Comparison of ENCODE assay signal across 9 cellular contexts in genomic region chr1:6260433-6260934, GRCh38. TPM values are rescaled to one million over a fixed set of nuclear protein-coding genes. Genes with fewer than 3 reads are reported as not detected.
DNase-seq lines count a peak whose midpoint lies in the region; ATAC-seq, FAIRE-seq and TF ChIP-seq lines count a peak whose summit lies in the region.
"Had no signal": no experiment of that assay in that cellular context is flagged by ENCODE, and none has a peak within 500 bp of the region (broad histone marks: within the 10 kb centered on the region; RNA-seq: fewer than 3 reads in every experiment).

No MANE protein-coding gene starts in this region.

- no peaks in the 10 kb centered on the region for H3K36me3 Mint-ChIP-seq in type B pancreatic cell
- H3K36me3 Mint-ChIP-seq in endothelial cell (ENCODE audit: low read depth, unreplicated experiment): no peaks in the 10 kb centered on the region

- H3K27me3 Mint-ChIP-seq in type B pancreatic cell (peaks cover 30% of the 10 kb centered on the region), endothelial cell (ENCODE audit: unreplicated experiment) (peaks cover 23% of the 10 kb centered on the region)

- H3K27me3 ChIP-seq in GM12878 (replicated peaks in 1 of 2; ENCODE audit: control insufficient read depth in 2 of 2, insufficient read depth in 2 of 2, low read length in 1 of 2) (no peaks in the 10 kb centered on the region; a peak in 1 of 4 replicates), HepG2 (ENCODE audit: control insufficient read depth in 1 of 2, insufficient read depth in 2 of 2, low read length in 2 of 2) (peaks cover 0 to 7% of the 10 kb centered on the region in 2 experiments; a peak in 3 of 5 replicates)

- POLR2A ChIA-PET in GM12878 (lab: Charles Lee) (no interaction called here), HepG2 (lab: Yijun Ruan, JAX) (interaction anchor here (1.3 kb wide), 1 partner anchor 25 kb away, joined by 4 read pairs; the partner anchor contains the start of gene ICMT)

- H3K79me2 ChIP-seq in GM12878 (ENCODE audit: control insufficient read depth, insufficient read depth, low read length) (no peaks in the 10 kb centered on the region), HepG2 (ENCODE audit: insufficient read depth, low read length) (no peaks in the 10 kb centered on the region)

- no TSS peak for BruUV-seq in GM12878 (replicated peaks; lab: Mats Ljungman, UMichigan)
- BruUV-seq in HepG2 (replicated peaks; lab: Mats Ljungman, UMichigan): no TSS peak

- peak in 1 of 3 experiments; percentile 10; a peak in 1 of 6 replicates for TF ChIP-seq CTCF in GM12878 (IDR thresholded peaks at IDR 0.05 in 2 of 3, conservative IDR thresholded peaks at IDR 0.05 in 1 of 3; ENCODE audit: control insufficient read depth in 2 of 3, extremely low read depth in 1 of 3, insufficient read depth in 1 of 3, low read depth in 3 of 3, low read length in 3 of 3)
- TF ChIP-seq CTCF in HepG2 (CRISPR knock-in tag; IDR thresholded peaks at IDR 0.05): no peak
- TF ChIP-seq CTCF in type B pancreatic cell (conservative IDR thresholded peaks at IDR 0.05): no peak
- no peak for TF ChIP-seq CTCF in endothelial cell (IDR thresholded peaks at IDR 0.05; ENCODE audit: unreplicated experiment)

- no peak overlapping the region; the same call in 1 of the 2 replicates for H2AFZ ChIP-seq in GM12878 (ENCODE audit: control insufficient read depth, low read depth, low read length)
- H2AFZ ChIP-seq in HepG2 (ENCODE audit: low read length): no peak overlapping the region

- RAD21 ChIA-PET in GM12878 (lab: Charles Lee; ENCODE audit: unreplicated experiment): interaction anchor here (0.6 kb wide), 1 partner anchor 27 kb away, joined by 3 read pairs; no protein-coding TSS in a partner anchor

- H4K20me1 ChIP-seq in GM12878 (ENCODE audit: control insufficient read depth, insufficient read depth): no peaks in the 10 kb centered on the region
- no peaks in the 10 kb centered on the region for H4K20me1 ChIP-seq in HepG2 (ENCODE audit: insufficient read depth, low read length)

- ATAC-seq in HG03354 (IDR thresholded peaks at IDR 0.05; ENCODE audit: poor library complexity, severe bottlenecking, unreplicated experiment) (peak; percentile 27), GM12878 (peak; percentile 57), HepG2 (no peak)

- peak overlapping the region; percentile 86; the same call in 1 of the 2 replicates for H3K4me2 ChIP-seq in GM12878 (ENCODE audit: control insufficient read depth, insufficient read depth)
- peak overlapping the region; percentile 51 for H3K4me2 ChIP-seq in HepG2 (ENCODE audit: low read depth, low read length)

- SMC1A ChIA-PET in GM12878 (lab: Charles Lee; ENCODE audit: uncharacterized antibody, unreplicated experiment): no interaction called here

- FAIRE-seq in GM12878 (lab: Jason Lieb, UNC): no peak
- no peak for FAIRE-seq in HepG2 (lab: Jason Lieb, UNC)

- DNase-seq in GM12878 (ENCODE audit: low read depth, low spot score) (no peak), HepG2 (ENCODE audit: low spot score) (no peak), type B pancreatic cell (ENCODE audit: extremely low spot score, unreplicated experiment) (no peak), NCI-H446 treated with DMSO at 0.1 percent for 48 hours (lab: John Stamatoyannopoulos, UW) (no peak), endothelial cell (ENCODE audit: low spot score) (no peak), NCI-H1694 (lab: John Stamatoyannopoulos, UW) (no peak)

- TF ChIP-seq EP300 in GM12878 (IDR thresholded peaks at IDR 0.05; ENCODE audit: borderline replicate concordance in 1 of 2, control insufficient read depth in 1 of 2, low read depth in 2 of 2, low read length in 2 of 2) (no peak), HepG2 (IDR thresholded peaks at IDR 0.05; ENCODE audit: low read depth in 2 of 2, low read length in 2 of 2) (no peak), HepG2 (CRISPR knock-in tag; IDR thresholded peaks at IDR 0.05; ENCODE audit: borderline replicate concordance) (no peak)

- 1% methylated on average over 25 of the region's 61 CpGs for WGBS in GM12878 (ENCODE audit: insufficient coverage, insufficient replicate concordance, low lambda C conversion rate, missing lambda C conversion rate)
- 0% methylated on average over 4 of the region's 61 CpGs for WGBS in HepG2 (ENCODE audit: low lambda C conversion rate)

- intact Hi-C loops in GM12878 (cut with micrococcal nuclease; ENCODE audit: unreplicated experiment) (no loop called here), HepG2 (cut with micrococcal nuclease; ENCODE audit: unreplicated experiment) (no loop called here)

- TF ChIP-seq RAD21 in GM12878 (IDR thresholded peaks at IDR 0.05; ENCODE audit: insufficient read depth, low read depth, low read length): no peak
- no peak for TF ChIP-seq RAD21 in HepG2 (CRISPR knock-in tag; IDR thresholded peaks at IDR 0.05)

- H3K9me3 Mint-ChIP-seq in type B pancreatic cell: no peaks in the 10 kb centered on the region
- no peaks in the 10 kb centered on the region for H3K9me3 Mint-ChIP-seq in endothelial cell (ENCODE audit: unreplicated experiment)
- H3K9me3 Mint-ChIP-seq: T-helper 1 cell treated with Interleukin-12 subunit alpha and Interleukin-12 subunit beta and Interleukin-4 antibody, amounts not matched to agents 30 μg/mL and 1 μg/mL, for 36 hours had no signal

- no peaks in the 10 kb centered on the region for H3K9me3 ChIP-seq in GM12878 (replicated peaks; ENCODE audit: control insufficient read depth, insufficient read depth, low read length)
- H3K9me3 ChIP-seq in HepG2 (ENCODE audit: low read length): no peaks in the 10 kb centered on the region

- in situ Hi-C loops in GM12878 (cut with MboI): no loop called here
- in situ Hi-C loops in HepG2 (cut with HindIII; ENCODE audit: extremely low pct_ligation_motif_present, low pct_unique_long_range_greater_than_20kb): no loop called here

- H3K9ac ChIP-seq in GM12878 (ENCODE audit: control insufficient read depth, insufficient read depth, low read length) (no peak overlapping the region), HepG2 (ENCODE audit: insufficient read depth, low read depth, low read length) (no peak overlapping the region)

- CTCF ChIA-PET in GM12878 (lab: Yijun Ruan, JAX) (no interaction called here), HepG2 (lab: Yijun Ruan, JAX; ENCODE audit: low intra/inter-chr PET ratio, low total read pairs) (no interaction called here)

- no peak overlapping the region for H3K27ac ChIP-seq in GM12878 (ENCODE audit: control insufficient read depth, insufficient read depth)
- no peak overlapping the region for H3K27ac ChIP-seq in HepG2 (ENCODE audit: extremely low read length, insufficient read depth, low read length)

- no peaks in the 10 kb centered on the region for H3K4me1 Mint-ChIP-seq in type B pancreatic cell (ENCODE audit: unreplicated experiment)
- no peaks in the 10 kb centered on the region for H3K4me1 Mint-ChIP-seq in endothelial cell (ENCODE audit: unreplicated experiment)

- H3K4me1 ChIP-seq in GM12878 (ENCODE audit: control insufficient read depth, insufficient read depth, low read length) (peaks cover 3% of the 10 kb centered on the region; the same call in 1 of the 2 replicates), HepG2 (ENCODE audit: insufficient read depth, low read length) (peaks cover 33% of the 10 kb centered on the region)

- H3K36me3 ChIP-seq in GM12878 (ENCODE audit: control insufficient read depth in 2 of 2, insufficient read depth in 2 of 2, low read length in 1 of 2): peaks cover 0 to 2% of the 10 kb centered on the region in 2 experiments; a peak in 2 of 4 replicates
- H3K36me3 ChIP-seq in HepG2 (replicated peaks in 1 of 2; ENCODE audit: control insufficient read depth in 1 of 2, insufficient read depth in 2 of 2, low read length in 2 of 2): no peaks in the 10 kb centered on the region

- peak overlapping the region; percentile 52; the same call in 1 of the 2 replicates for H3K4me3 ChIP-seq in GM08714 (ENCODE audit: low read length)
- peak overlapping the region; percentile 78 for H3K4me3 ChIP-seq in GM12878
- peak overlapping the region; percentile 40 to 63 (median 54); a peak in 4 of 6 replicates for H3K4me3 ChIP-seq in HepG2 (replicated peaks in 1 of 3; ENCODE audit: insufficient read depth in 1 of 3, low read depth in 2 of 3, low read length in 3 of 3)

- TF ChIP-seq POLR2A in GM12878 (IDR thresholded peaks at IDR 0.05; ENCODE audit: low read depth, low read length) (no peak), HepG2 (IDR thresholded peaks at IDR 0.05; ENCODE audit: insufficient read depth in 1 of 2, low read depth in 2 of 2, low read length in 2 of 2) (no peak)

- H3K27ac Mint-ChIP-seq in type B pancreatic cell (no peak overlapping the region), endothelial cell (ENCODE audit: unreplicated experiment) (no peak overlapping the region)
- H3K27ac Mint-ChIP-seq: T-helper 1 cell treated with Interleukin-12 subunit alpha and Interleukin-12 subunit beta and Interleukin-4 antibody, amounts not matched to agents 30 μg/mL and 1 μg/mL, for 36 hours had no signal

- no peak overlapping the region for H3K4me3 Mint-ChIP-seq in type B pancreatic cell
- H3K4me3 Mint-ChIP-seq in endothelial cell (ENCODE audit: unreplicated experiment): no peak overlapping the region

RNA-seq across cellular contexts. Expression of gene GPR153, which starts 0.4 kb away (rescaled TPM):
- 16.3 and 18.1 TPM in 2 replicates for total RNA-seq in GM12878 (2013; cell fraction: nucleolus; rRNA removed)
- 1.1 and 1.6 TPM in 2 replicates for total RNA-seq in GM12878 (2014; rRNA removed)
- total RNA-seq in GM12878 (2014; rRNA removed; fragmentation: Illumina TruSeq; extraction: Trizol): 0.45 and 0.74 TPM in 2 replicates
- total RNA-seq in GM12878 (2021): 2.2 and 2.4 TPM in 2 replicates
- 0.71 TPM for polyA plus RNA-seq in GM12878 (2011; ENCODE audit: low read depth)
- polyA plus RNA-seq in GM12878 (2011; rRNA removed): 0.33 and 0.92 TPM in 2 replicates
- polyA plus RNA-seq in GM12878 (2011; cell fraction: cytosol; rRNA removed): 1.7 and 2.6 TPM in 2 replicates
- 3.9 and 4.2 TPM in 2 replicates for polyA plus RNA-seq in GM12878 (2011; cell fraction: nucleus; rRNA removed)
- 2.1 and 2.9 TPM in 2 replicates for polyA plus RNA-seq in GM12878 (2012)
- polyA plus RNA-seq in GM12878 (2014; fragmentation: Illumina TruSeq; extraction: Trizol): 0.29 and 0.63 TPM in 2 replicates
- under 1 TPM; 0.05 to 0.11 TPM for polyA plus RNA-seq in GM12878 (2014; fragmentation: Nextera tagmentation; extraction: Ambion mirVana)
- 1.3 and 1.5 TPM in 2 replicates for polyA plus RNA-seq in GM12878 (2014; rRNA removed)
- polyA plus RNA-seq in GM12878 (2016; fragmentation: Nextera tagmentation; extraction: Ambion mirVana): under 1 TPM; 0.04 to 0.05 TPM
- 1.7 and 3.0 TPM in 2 replicates for polyA minus RNA-seq in GM12878 (2011; rRNA and poly(A)+ RNA removed)
- 1.1 TPM in 2 replicates for polyA minus RNA-seq in GM12878 (2011; cell fraction: cytosol; rRNA and poly(A)+ RNA removed)
- polyA minus RNA-seq in GM12878 (2011; cell fraction: nucleus; rRNA and poly(A)+ RNA removed): 1.7 and 2.1 TPM in 2 replicates
- 0.27 and 0.31 TPM in 2 replicates for total RNA-seq in HepG2 (2016; rRNA removed; fragmentation: Illumina TruSeq; extraction: Trizol)
- 0.09 and 0.10 TPM in 2 replicates for total RNA-seq in HepG2 (2016; cell fraction: cytosol; rRNA removed; fragmentation: Illumina TruSeq; extraction: Trizol; ENCODE audit: low read depth)
- total RNA-seq in HepG2 (2016; cell fraction: insoluble cytoplasmic fraction; rRNA removed; fragmentation: Illumina TruSeq; extraction: Trizol): 0.12 and 0.28 TPM in 2 replicates
- total RNA-seq in HepG2 (2016; cell fraction: membrane; rRNA removed; fragmentation: Illumina TruSeq; extraction: Trizol): 0.34 TPM in 2 replicates
- total RNA-seq in HepG2 (2016; cell fraction: nucleus; rRNA removed; fragmentation: Illumina TruSeq; extraction: Trizol): 0.31 TPM in 2 replicates
- 0.22 and 0.44 TPM in 2 replicates for polyA plus RNA-seq in HepG2 (2011; rRNA removed)
- polyA plus RNA-seq in HepG2 (2011; cell fraction: cytosol; rRNA removed): 0.19 and 0.31 TPM in 2 replicates
- 0.50 and 0.85 TPM in 2 replicates for polyA plus RNA-seq in HepG2 (2011; cell fraction: nucleus; rRNA removed)
- 0.15 and 0.28 TPM in 2 replicates for polyA plus RNA-seq in HepG2 (2012)
- 0.09 and 0.19 TPM in 2 replicates for polyA plus RNA-seq in HepG2 (2016; cell fraction: cytosol; fragmentation: Illumina TruSeq; extraction: Trizol; ENCODE audit: low read depth)
- polyA plus RNA-seq in HepG2 (2016; cell fraction: insoluble cytoplasmic fraction; fragmentation: Illumina TruSeq; extraction: Trizol; ENCODE audit: low read depth): 0.29 and 0.35 TPM in 2 replicates
- 0.34 and 0.41 TPM in 2 replicates for polyA plus RNA-seq in HepG2 (2016; cell fraction: membrane; fragmentation: Illumina TruSeq; extraction: Trizol; ENCODE audit: low read depth)
- 0.17 and 0.36 TPM in 2 replicates for polyA plus RNA-seq in HepG2 (2016; cell fraction: nucleus; fragmentation: Illumina TruSeq; extraction: Trizol; ENCODE audit: insufficient read depth, low read depth)
- polyA minus RNA-seq in HepG2 (2011; rRNA and poly(A)+ RNA removed; ENCODE audit: low replicate concordance): 0.98 and 5.5 TPM in 2 replicates
- polyA minus RNA-seq in HepG2 (2011; cell fraction: cytosol; rRNA and poly(A)+ RNA removed): 0.30 and 0.44 TPM in 2 replicates
- polyA minus RNA-seq in HepG2 (2011; cell fraction: nucleus; rRNA and poly(A)+ RNA removed): 0.25 and 0.26 TPM in 2 replicates
- total RNA-seq in type B pancreatic cell (ENCODE audit: low replicate concordance): 6.1 and 8.5 TPM in 2 replicates
- total RNA-seq in endothelial cell (ENCODE audit: unreplicated experiment): 3.0 TPM

RNA-seq across cellular contexts. Expression of gene HES3, which starts 16.5 kb away (rescaled TPM):
- not detected in 2 replicates for total RNA-seq in GM12878 (2013; cell fraction: nucleolus; rRNA removed)
- not detected in 2 replicates for total RNA-seq in GM12878 (2014; rRNA removed)
- not detected in 2 replicates for total RNA-seq in GM12878 (2014; rRNA removed; fragmentation: Illumina TruSeq; extraction: Trizol)
- total RNA-seq in GM12878 (2021): not detected in 2 replicates
- polyA plus RNA-seq in GM12878 (2011; ENCODE audit: low read depth): not detected
- polyA plus RNA-seq in GM12878 (2011; rRNA removed): not detected in 2 replicates
- not detected in 2 replicates for polyA plus RNA-seq in GM12878 (2011; cell fraction: cytosol; rRNA removed)
- polyA plus RNA-seq in GM12878 (2011; cell fraction: nucleus; rRNA removed): not detected in 2 replicates
- not detected in 2 replicates for polyA plus RNA-seq in GM12878 (2012)
- polyA plus RNA-seq in GM12878 (2014; fragmentation: Illumina TruSeq; extraction: Trizol): not detected in 2 replicates
- not detected for polyA plus RNA-seq in GM12878 (2014; fragmentation: Nextera tagmentation; extraction: Ambion mirVana)
- polyA plus RNA-seq in GM12878 (2014; rRNA removed): not detected in 2 replicates
- not detected for polyA plus RNA-seq in GM12878 (2016; fragmentation: Nextera tagmentation; extraction: Ambion mirVana)
- polyA minus RNA-seq in GM12878 (2011; rRNA and poly(A)+ RNA removed): not detected in 2 replicates
- polyA minus RNA-seq in GM12878 (2011; cell fraction: cytosol; rRNA and poly(A)+ RNA removed): not detected in 2 replicates
- polyA minus RNA-seq in GM12878 (2011; cell fraction: nucleus; rRNA and poly(A)+ RNA removed): not detected in 2 replicates
- total RNA-seq in HepG2 (2016; rRNA removed; fragmentation: Illumina TruSeq; extraction: Trizol): not detected in 2 replicates
- not detected in 2 replicates for total RNA-seq in HepG2 (2016; cell fraction: cytosol; rRNA removed; fragmentation: Illumina TruSeq; extraction: Trizol; ENCODE audit: low read depth)
- total RNA-seq in HepG2 (2016; cell fraction: insoluble cytoplasmic fraction; rRNA removed; fragmentation: Illumina TruSeq; extraction: Trizol): not detected in 2 replicates
- total RNA-seq in HepG2 (2016; cell fraction: membrane; rRNA removed; fragmentation: Illumina TruSeq; extraction: Trizol): not detected in 2 replicates
- total RNA-seq in HepG2 (2016; cell fraction: nucleus; rRNA removed; fragmentation: Illumina TruSeq; extraction: Trizol): not detected in 2 replicates
- not detected in 2 replicates for polyA plus RNA-seq in HepG2 (2011; rRNA removed)
- polyA plus RNA-seq in HepG2 (2011; cell fraction: cytosol; rRNA removed): not detected in 2 replicates
- polyA plus RNA-seq in HepG2 (2011; cell fraction: nucleus; rRNA removed): not detected in 2 replicates
- polyA plus RNA-seq in HepG2 (2012): not detected in 2 replicates
- polyA plus RNA-seq in HepG2 (2016; cell fraction: cytosol; fragmentation: Illumina TruSeq; extraction: Trizol; ENCODE audit: low read depth): not detected in 2 replicates
- polyA plus RNA-seq in HepG2 (2016; cell fraction: insoluble cytoplasmic fraction; fragmentation: Illumina TruSeq; extraction: Trizol; ENCODE audit: low read depth): not detected in 2 replicates
- polyA plus RNA-seq in HepG2 (2016; cell fraction: membrane; fragmentation: Illumina TruSeq; extraction: Trizol; ENCODE audit: low read depth): not detected in 2 replicates
- polyA plus RNA-seq in HepG2 (2016; cell fraction: nucleus; fragmentation: Illumina TruSeq; extraction: Trizol; ENCODE audit: insufficient read depth, low read depth): not detected in 2 replicates
- polyA minus RNA-seq in HepG2 (2011; rRNA and poly(A)+ RNA removed; ENCODE audit: low replicate concordance): not detected in 2 replicates
- polyA minus RNA-seq in HepG2 (2011; cell fraction: cytosol; rRNA and poly(A)+ RNA removed): not detected in 2 replicates
- not detected in 2 replicates for polyA minus RNA-seq in HepG2 (2011; cell fraction: nucleus; rRNA and poly(A)+ RNA removed)
- not detected in 2 replicates for total RNA-seq in type B pancreatic cell (ENCODE audit: low replicate concordance)
- total RNA-seq in endothelial cell (ENCODE audit: unreplicated experiment): not detected

RNA-seq across cellular contexts. Expression of gene ICMT, which starts 24.7 kb away (rescaled TPM):
- 11.9 and 13.4 TPM in 2 replicates for total RNA-seq in GM12878 (2013; cell fraction: nucleolus; rRNA removed)
- 50.8 and 52.2 TPM in 2 replicates for total RNA-seq in GM12878 (2014; rRNA removed)
- total RNA-seq in GM12878 (2014; rRNA removed; fragmentation: Illumina TruSeq; extraction: Trizol): 33.9 and 37.4 TPM in 2 replicates
- total RNA-seq in GM12878 (2021): 48.3 and 50.4 TPM in 2 replicates
- 23.4 TPM for polyA plus RNA-seq in GM12878 (2011; ENCODE audit: low read depth)
- 31.1 and 31.7 TPM in 2 replicates for polyA plus RNA-seq in GM12878 (2011; rRNA removed)
- 28.3 and 31.8 TPM in 2 replicates for polyA plus RNA-seq in GM12878 (2011; cell fraction: cytosol; rRNA removed)
- polyA plus RNA-seq in GM12878 (2011; cell fraction: nucleus; rRNA removed): 12.1 and 15.0 TPM in 2 replicates
- 16.8 and 18.8 TPM in 2 replicates for polyA plus RNA-seq in GM12878 (2012)
- 31.2 and 39.4 TPM in 2 replicates for polyA plus RNA-seq in GM12878 (2014; fragmentation: Illumina TruSeq; extraction: Trizol)
- 1 to 10 TPM; 3.8 to 5.5 TPM for polyA plus RNA-seq in GM12878 (2014; fragmentation: Nextera tagmentation; extraction: Ambion mirVana)
- polyA plus RNA-seq in GM12878 (2014; rRNA removed): 43.2 and 45.4 TPM in 2 replicates
- polyA plus RNA-seq in GM12878 (2016; fragmentation: Nextera tagmentation; extraction: Ambion mirVana): 10 to 100 TPM; 50.3 to 55.7 TPM
- polyA minus RNA-seq in GM12878 (2011; rRNA and poly(A)+ RNA removed): 30.7 and 36.5 TPM in 2 replicates
- 13.4 and 17.8 TPM in 2 replicates for polyA minus RNA-seq in GM12878 (2011; cell fraction: cytosol; rRNA and poly(A)+ RNA removed)
- 5.3 and 12.0 TPM in 2 replicates for polyA minus RNA-seq in GM12878 (2011; cell fraction: nucleus; rRNA and poly(A)+ RNA removed)
- 61.7 and 69.7 TPM in 2 replicates for total RNA-seq in HepG2 (2016; rRNA removed; fragmentation: Illumina TruSeq; extraction: Trizol)
- 23.7 and 29.8 TPM in 2 replicates for total RNA-seq in HepG2 (2016; cell fraction: cytosol; rRNA removed; fragmentation: Illumina TruSeq; extraction: Trizol; ENCODE audit: low read depth)
- total RNA-seq in HepG2 (2016; cell fraction: insoluble cytoplasmic fraction; rRNA removed; fragmentation: Illumina TruSeq; extraction: Trizol): 60.0 and 68.5 TPM in 2 replicates
- total RNA-seq in HepG2 (2016; cell fraction: membrane; rRNA removed; fragmentation: Illumina TruSeq; extraction: Trizol): 90.0 and 91.4 TPM in 2 replicates
- 45.6 and 50.8 TPM in 2 replicates for total RNA-seq in HepG2 (2016; cell fraction: nucleus; rRNA removed; fragmentation: Illumina TruSeq; extraction: Trizol)
- 23.1 and 24.6 TPM in 2 replicates for polyA plus RNA-seq in HepG2 (2011; rRNA removed)
- polyA plus RNA-seq in HepG2 (2011; cell fraction: cytosol; rRNA removed): 23.8 and 31.3 TPM in 2 replicates
- polyA plus RNA-seq in HepG2 (2011; cell fraction: nucleus; rRNA removed): 8.9 and 10.8 TPM in 2 replicates
- polyA plus RNA-seq in HepG2 (2012): 26.0 and 27.3 TPM in 2 replicates
- 38.8 and 46.6 TPM in 2 replicates for polyA plus RNA-seq in HepG2 (2016; cell fraction: cytosol; fragmentation: Illumina TruSeq; extraction: Trizol; ENCODE audit: low read depth)
- polyA plus RNA-seq in HepG2 (2016; cell fraction: insoluble cytoplasmic fraction; fragmentation: Illumina TruSeq; extraction: Trizol; ENCODE audit: low read depth): 66.5 and 67.0 TPM in 2 replicates
- 87.3 and 91.3 TPM in 2 replicates for polyA plus RNA-seq in HepG2 (2016; cell fraction: membrane; fragmentation: Illumina TruSeq; extraction: Trizol; ENCODE audit: low read depth)
- polyA plus RNA-seq in HepG2 (2016; cell fraction: nucleus; fragmentation: Illumina TruSeq; extraction: Trizol; ENCODE audit: insufficient read depth, low read depth): 77.9 and 79.1 TPM in 2 replicates
- polyA minus RNA-seq in HepG2 (2011; rRNA and poly(A)+ RNA removed; ENCODE audit: low replicate concordance): 42.4 and 109 TPM in 2 replicates
- 24.0 and 31.1 TPM in 2 replicates for polyA minus RNA-seq in HepG2 (2011; cell fraction: cytosol; rRNA and poly(A)+ RNA removed)
- polyA minus RNA-seq in HepG2 (2011; cell fraction: nucleus; rRNA and poly(A)+ RNA removed): 12.5 and 14.2 TPM in 2 replicates
- total RNA-seq in type B pancreatic cell (ENCODE audit: low replicate concordance): 56.6 and 63.5 TPM in 2 replicates
- total RNA-seq in endothelial cell (ENCODE audit: unreplicated experiment): 52.2 TPM

RNA-seq across cellular contexts. Expression of gene RNF207, which starts 54.6 kb away (rescaled TPM):
- 499 and 514 TPM in 2 replicates for total RNA-seq in GM12878 (2013; cell fraction: nucleolus; rRNA removed)
- total RNA-seq in GM12878 (2014; rRNA removed): 15.2 and 18.0 TPM in 2 replicates
- total RNA-seq in GM12878 (2014; rRNA removed; fragmentation: Illumina TruSeq; extraction: Trizol): 7.8 and 8.9 TPM in 2 replicates
- total RNA-seq in GM12878 (2021): 23.2 and 27.0 TPM in 2 replicates
- 5.4 TPM for polyA plus RNA-seq in GM12878 (2011; ENCODE audit: low read depth)
- 17.2 and 36.4 TPM in 2 replicates for polyA plus RNA-seq in GM12878 (2011; rRNA removed)
- polyA plus RNA-seq in GM12878 (2011; cell fraction: cytosol; rRNA removed): 30.4 and 130 TPM in 2 replicates
- polyA plus RNA-seq in GM12878 (2011; cell fraction: nucleus; rRNA removed): 329 and 490 TPM in 2 replicates
- 11.5 and 15.2 TPM in 2 replicates for polyA plus RNA-seq in GM12878 (2012)
- polyA plus RNA-seq in GM12878 (2014; fragmentation: Illumina TruSeq; extraction: Trizol): 9.4 and 13.3 TPM in 2 replicates
- 1 to 10 TPM; 1.7 to 3.6 TPM for polyA plus RNA-seq in GM12878 (2014; fragmentation: Nextera tagmentation; extraction: Ambion mirVana)
- 33.4 and 43.5 TPM in 2 replicates for polyA plus RNA-seq in GM12878 (2014; rRNA removed)
- 10 to 100 TPM in 1 of 2 experiments, 1 to 10 TPM in 1; 8.6 to 12.8 TPM for polyA plus RNA-seq in GM12878 (2016; fragmentation: Nextera tagmentation; extraction: Ambion mirVana)
- polyA minus RNA-seq in GM12878 (2011; rRNA and poly(A)+ RNA removed): 28.8 and 34.0 TPM in 2 replicates
- polyA minus RNA-seq in GM12878 (2011; cell fraction: cytosol; rRNA and poly(A)+ RNA removed): 8.2 and 12.4 TPM in 2 replicates
- 78.3 and 123 TPM in 2 replicates for polyA minus RNA-seq in GM12878 (2011; cell fraction: nucleus; rRNA and poly(A)+ RNA removed)
- total RNA-seq in HepG2 (2016; rRNA removed; fragmentation: Illumina TruSeq; extraction: Trizol): 1.7 and 9.8 TPM in 2 replicates
- total RNA-seq in HepG2 (2016; cell fraction: cytosol; rRNA removed; fragmentation: Illumina TruSeq; extraction: Trizol; ENCODE audit: low read depth): 2.0 and 3.0 TPM in 2 replicates
- 2.1 and 8.9 TPM in 2 replicates for total RNA-seq in HepG2 (2016; cell fraction: insoluble cytoplasmic fraction; rRNA removed; fragmentation: Illumina TruSeq; extraction: Trizol)
- 2.4 and 2.5 TPM in 2 replicates for total RNA-seq in HepG2 (2016; cell fraction: membrane; rRNA removed; fragmentation: Illumina TruSeq; extraction: Trizol)
- 14.8 and 17.7 TPM in 2 replicates for total RNA-seq in HepG2 (2016; cell fraction: nucleus; rRNA removed; fragmentation: Illumina TruSeq; extraction: Trizol)
- polyA plus RNA-seq in HepG2 (2011; rRNA removed): 15.9 and 17.9 TPM in 2 replicates
- 3.1 and 5.5 TPM in 2 replicates for polyA plus RNA-seq in HepG2 (2011; cell fraction: cytosol; rRNA removed)
- 282 and 411 TPM in 2 replicates for polyA plus RNA-seq in HepG2 (2011; cell fraction: nucleus; rRNA removed)
- polyA plus RNA-seq in HepG2 (2012): 3.9 and 4.0 TPM in 2 replicates
- 0.45 and 0.62 TPM in 2 replicates for polyA plus RNA-seq in HepG2 (2016; cell fraction: cytosol; fragmentation: Illumina TruSeq; extraction: Trizol; ENCODE audit: low read depth)
- polyA plus RNA-seq in HepG2 (2016; cell fraction: insoluble cytoplasmic fraction; fragmentation: Illumina TruSeq; extraction: Trizol; ENCODE audit: low read depth): 1.8 and 3.9 TPM in 2 replicates
- polyA plus RNA-seq in HepG2 (2016; cell fraction: membrane; fragmentation: Illumina TruSeq; extraction: Trizol; ENCODE audit: low read depth): 0.85 and 1.2 TPM in 2 replicates
- 47.0 and 48.9 TPM in 2 replicates for polyA plus RNA-seq in HepG2 (2016; cell fraction: nucleus; fragmentation: Illumina TruSeq; extraction: Trizol; ENCODE audit: insufficient read depth, low read depth)
- 16.5 and 27.5 TPM in 2 replicates for polyA minus RNA-seq in HepG2 (2011; rRNA and poly(A)+ RNA removed; ENCODE audit: low replicate concordance)
- polyA minus RNA-seq in HepG2 (2011; cell fraction: cytosol; rRNA and poly(A)+ RNA removed): 2.5 TPM in 2 replicates
- 30.0 and 38.2 TPM in 2 replicates for polyA minus RNA-seq in HepG2 (2011; cell fraction: nucleus; rRNA and poly(A)+ RNA removed)
- total RNA-seq in type B pancreatic cell (ENCODE audit: low replicate concordance): 34.5 and 37.0 TPM in 2 replicates
- not detected for total RNA-seq in endothelial cell (ENCODE audit: unreplicated experiment)
